In genomic region chr7:122059516-122059915, GRCh38 we compare ENCODE assay signal across 15 cellular contexts.
DNase-seq lines count a peak whose midpoint lies in the region; ATAC-seq and TF ChIP-seq lines count a peak whose summit lies in the region.
"Had no signal": no experiment of that assay in that cellular context is flagged by ENCODE, and none has a peak within 500 bp of the region (broad histone marks: within the 10 kb centered on the region; RNA-seq: fewer than 3 reads in every experiment).

No MANE protein-coding gene starts in this region.

- H3K27ac Mint-ChIP-seq in neural crest cell (ENCODE audit: unreplicated experiment) = peak overlapping the region; percentile 86
- H3K27ac Mint-ChIP-seq: CD4-positive, alpha-beta memory T cell had no signal

- in situ Hi-C loops in SK-MEL-5 (cut with HindIII; ENCODE audit: low pct_unique_long_range_greater_than_20kb, low sequenced_read_pairs) = no loop called here

- H3K27me3 Mint-ChIP-seq in neural crest cell (ENCODE audit: low read depth) = no peaks in the 10 kb centered on the region
- H3K27me3 Mint-ChIP-seq: CD4-positive, alpha-beta memory T cell had no signal

- peak; percentile 66 for DNase-seq in COLO829 (ENCODE audit: low spot score)
- peak; percentile 70 for DNase-seq in SK-MEL-5 (ENCODE audit: low read depth, low spot score)
- no peak for DNase-seq in neural crest cell (ENCODE audit: low read depth, low spot score)
- DNase-seq in cardiac septum (ENCODE audit: low spot score) = no peak
- DNase-seq in H4 (ENCODE audit: low spot score) = no peak
- DNase-seq: 8988T; C1 segment of cervical spinal cord; Caco-2; CD4-positive, alpha-beta memory T cell; DMS153; DND-41; GM23248; HCEC 1CT had no signal

- no peak for TF ChIP-seq CTCF in neural crest cell (conservative IDR thresholded peaks at IDR 0.05)

- no peak for ATAC-seq in GM19397 (IDR thresholded peaks at IDR 0.05; ENCODE audit: unreplicated experiment)
- ATAC-seq: A549 had no signal

- H3K4me3 Mint-ChIP-seq in neural crest cell = peak overlapping the region; percentile 16
- H3K4me3 Mint-ChIP-seq: CD4-positive, alpha-beta memory T cell had no signal

- no peaks in the 10 kb centered on the region for H3K9me3 Mint-ChIP-seq in neural crest cell

- peaks cover 29% of the 10 kb centered on the region for H3K36me3 Mint-ChIP-seq in neural crest cell (ENCODE audit: low read depth)
- H3K36me3 Mint-ChIP-seq: CD4-positive, alpha-beta memory T cell had no signal

- peaks cover 31% of the 10 kb centered on the region for H3K4me1 Mint-ChIP-seq in neural crest cell
- H3K4me1 Mint-ChIP-seq: CD4-positive, alpha-beta memory T cell had no signal

- intact Hi-C loops in cardiac septum (cut with DNase I) = no loop called here

Comparison
In these comparisons a context has a peak if more than half of its experiments do, and no peak if none do; other contexts are left out.
1. DNase-seq: peak in COLO829 (single experiment) and SK-MEL-5 (single experiment); none in neural crest cell (single experiment), cardiac septum (single experiment) and H4 (single experiment).